ENCODE assay signal across 12 cellular contexts in genomic region chr4:150518559-150518958, GRCh38.
DNase-seq lines count a peak whose midpoint lies in the region; ATAC-seq and TF ChIP-seq lines count a peak whose summit lies in the region.
"Had no signal": no experiment of that assay in that cellular context is flagged by ENCODE, and none has a peak within 500 bp of the region (broad histone marks: within the 10 kb centered on the region; RNA-seq: fewer than 3 reads in every experiment).

No MANE protein-coding gene starts in this region.

- H3K27me3 ChIP-seq in breast epithelium = no peaks in the 10 kb centered on the region
- H3K27me3 ChIP-seq: BLaER1, vagina had no signal

- intact Hi-C loops in MCF 10A (cut with micrococcal nuclease) (no loop called here), breast epithelium (cut with DNase I; ENCODE audit: low total_unique reads) (no loop called here)

- no peak for TF ChIP-seq CTCF in MCF 10A (IDR thresholded peaks at IDR 0.05; ENCODE audit: unreplicated experiment)
- TF ChIP-seq CTCF in breast epithelium (IDR thresholded peaks at IDR 0.05) = no peak
- TF ChIP-seq CTCF in foreskin fibroblast (IDR thresholded peaks at IDR 0.05; ENCODE audit: low read depth, low read length) = no peak

- DNase-seq in MCF 10A (ENCODE audit: unreplicated experiment) = peak; percentile 64
- no peak for DNase-seq in breast epithelium (ENCODE audit: low spot score in 2 of 2)
- peak; percentile 0 to 36 for DNase-seq in SW 1271 (lab: John Stamatoyannopoulos, UW)
- DNase-seq in foreskin fibroblast = peak; percentile 20 to 44
- DNase-seq in GM19240 (ENCODE audit: insufficient read length, low spot score) = no peak
- DNase-seq in occipital lobe (lab: John Stamatoyannopoulos, UW) = no peak
- DNase-seq: NCI-H526, psoas muscle had no signal

- H3K27ac ChIP-seq in breast epithelium = no peak overlapping the region
- H3K27ac ChIP-seq: BLaER1, psoas muscle, vagina had no signal

- H3K9me3 Mint-ChIP-seq in MCF 10A (ENCODE audit: unreplicated experiment) = no peaks in the 10 kb centered on the region

- no peaks in the 10 kb centered on the region for H3K4me1 ChIP-seq in breast epithelium
- H3K4me1 ChIP-seq: BLaER1, psoas muscle, vagina had no signal

- POLR2A ChIA-PET in MCF 10A (lab: Yijun Ruan, JAX) = interaction anchor here (1.0 kb wide), 1 partner anchor 12 kb away, joined by 3 read pairs; no protein-coding TSS in a partner anchor

- CTCF ChIA-PET in MCF 10A (lab: Yijun Ruan, JAX) = no interaction called here

- H3K27me3 Mint-ChIP-seq in MCF 10A (ENCODE audit: insufficient read depth, unreplicated experiment) = no peaks in the 10 kb centered on the region

- ATAC-seq in HG02973 (IDR thresholded peaks at IDR 0.05; ENCODE audit: unreplicated experiment) (no peak), GM18873 (IDR thresholded peaks at IDR 0.05; ENCODE audit: low FRiP score, unreplicated experiment) (no peak)
- ATAC-seq: psoas muscle had no signal

- H3K4me3 ChIP-seq in breast epithelium (no peak overlapping the region), foreskin fibroblast (ENCODE audit: low read depth in 1 of 2, low read length in 2 of 2) (no peak overlapping the region)
- H3K4me3 ChIP-seq: BLaER1, psoas muscle, vagina had no signal

- peak overlapping the region; percentile 92 for H3K27ac Mint-ChIP-seq in MCF 10A (ENCODE audit: low read depth, unreplicated experiment)

- no TSS peak for BruUV-seq in MCF 10A (replicated peaks; lab: Mats Ljungman, UMichigan)

- TF ChIP-seq POLR2A in breast epithelium (IDR thresholded peaks at IDR 0.05) = no peak

- H3K9me3 ChIP-seq in breast epithelium = no peaks in the 10 kb centered on the region
- H3K9me3 ChIP-seq: BLaER1, psoas muscle, vagina had no signal

- peak overlapping the region; percentile 49 for H3K4me3 Mint-ChIP-seq in MCF 10A (ENCODE audit: unreplicated experiment)

- peaks cover 6% of the 10 kb centered on the region for H3K36me3 Mint-ChIP-seq in MCF 10A (ENCODE audit: insufficient read depth, unreplicated experiment)

- no peaks in the 10 kb centered on the region for H3K36me3 ChIP-seq in breast epithelium
- H3K36me3 ChIP-seq: BLaER1, vagina had no signal

- H3K4me1 Mint-ChIP-seq in MCF 10A (ENCODE audit: insufficient read depth, unreplicated experiment) = peaks cover 19% of the 10 kb centered on the region

Comparison
In these comparisons a context has a peak if more than half of its experiments do, and no peak if none do; other contexts are left out.
1. DNase-seq: peak in MCF 10A (single experiment), SW 1271 (2 of 2) and foreskin fibroblast (2 of 2); none in breast epithelium (0 of 2), GM19240 (single experiment) and occipital lobe (single experiment).